ENCODE assay signal across 25 cellular contexts in the genomic region with DNA sequence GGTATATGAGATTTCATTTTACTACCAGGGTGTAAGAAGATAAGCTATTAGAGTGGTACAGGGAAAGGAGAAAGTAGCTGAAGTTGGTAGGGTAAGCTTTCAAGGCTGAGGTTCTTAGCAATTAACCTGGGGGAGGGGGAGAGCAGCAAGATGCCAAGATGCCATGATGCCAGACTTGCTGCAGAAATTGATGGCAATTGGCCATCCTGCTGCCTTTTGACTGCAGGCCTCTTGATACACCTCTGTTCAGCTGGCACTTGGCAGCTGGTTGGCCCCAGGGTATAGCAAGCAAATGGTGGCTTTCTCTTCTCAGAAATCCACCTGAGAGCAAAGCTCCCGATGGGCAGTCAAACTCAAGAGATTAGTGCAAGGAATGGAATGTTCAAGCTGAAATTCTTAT.
"Had no signal": no experiment of that assay in that cellular context is flagged by ENCODE, and none has a peak within 500 bp of the region (broad histone marks: within the 10 kb centered on the region; RNA-seq: fewer than 3 reads in every experiment).

No MANE protein-coding gene starts in this region.

- H3K27me3 Mint-ChIP-seq: stimulated activated naive B cell treated with anti-CD40 and anti-IgM and Interleukin-4, amounts not matched to agents 10 μg/mL and 1 μg/mL and 100 μg/mL, for 72 hours had no signal

- H3K36me3 Mint-ChIP-seq: natural killer cell had no signal

- FAIRE-seq: kidney, small intestine, urothelium cell line had no signal

- DNase-seq: dermis blood vessel endothelial cell; effector memory CD4-positive, alpha-beta T cell; erythroblast; esophagus squamous epithelium; foreskin melanocyte; glutamatergic neuron; kidney; left lung; lower lobe of right lung; natural killer cell; occipital lobe; ovary; posterior cingulate gyrus; psoas muscle; right lobe of liver; small intestine; stimulated activated CD4-positive, alpha-beta T cell treated with anti-CD3 and anti-CD28 coated beads, Interleukin-15, amount 100 ng/mL, for 24 hours; stimulated activated CD4-positive, alpha-beta T cell treated with anti-CD3 and anti-CD28 coated beads, Interleukin-2, amount 100 ng/mL, for 48 hours; stimulated activated naive B cell treated with anti-CD40 and anti-IgM and Interleukin-4, amounts not matched to agents 10 μg/mL and 1 μg/mL and 100 μg/mL, for 72 hours; upper lobe of left lung had no signal

- H3K4me3 Mint-ChIP-seq: natural killer cell; stimulated activated naive B cell treated with anti-CD40 and anti-IgM and Interleukin-4, amounts not matched to agents 10 μg/mL and 1 μg/mL and 100 μg/mL, for 72 hours; stimulated activated naive CD8-positive, alpha-beta T cell treated with anti-CD3 and anti-CD28 coated beads, Interleukin-15, Interleukin-2, amounts not matched to agents 100 ng/mL and 50 ng/mL, for 24 hours had no signal

- H3K4me3 ChIP-seq: coronary artery, esophagus squamous epithelium, left lung, lower lobe of right lung, ovary, psoas muscle, right lobe of liver, thoracic aorta, tibial nerve, upper lobe of left lung had no signal

- H3K36me3 ChIP-seq: esophagus squamous epithelium, left lung, lower lobe of right lung, ovary, right lobe of liver, thoracic aorta, tibial nerve, upper lobe of left lung had no signal

- H3K27ac Mint-ChIP-seq: natural killer cell; stimulated activated naive B cell treated with anti-CD40 and anti-IgM and Interleukin-4, amounts not matched to agents 10 μg/mL and 1 μg/mL and 100 μg/mL, for 72 hours; stimulated activated naive CD8-positive, alpha-beta T cell treated with anti-CD3 and anti-CD28 coated beads, Interleukin-15, Interleukin-2, amounts not matched to agents 100 ng/mL and 50 ng/mL, for 24 hours had no signal

- H3K4me1 Mint-ChIP-seq: natural killer cell had no signal

- H3K9me3 ChIP-seq: esophagus squamous epithelium, left lung, lower lobe of right lung, ovary, psoas muscle, right lobe of liver, thoracic aorta, tibial nerve, upper lobe of left lung had no signal

- ATAC-seq: left lung; lower lobe of right lung; natural killer cell; psoas muscle; right lobe of liver; stimulated activated naive B cell treated with anti-CD40 and anti-IgM and Interleukin-4, amounts not matched to agents 10 μg/mL and 1 μg/mL and 100 μg/mL, for 72 hours had no signal

- H3K27me3 ChIP-seq: esophagus squamous epithelium, left lung, ovary, right lobe of liver, tibial nerve, upper lobe of left lung had no signal

- H3K27ac ChIP-seq: coronary artery, esophagus squamous epithelium, left lung, lower lobe of right lung, ovary, psoas muscle, right lobe of liver, thoracic aorta, tibial nerve, upper lobe of left lung had no signal

- H3K9me3 Mint-ChIP-seq: stimulated activated naive CD8-positive, alpha-beta T cell treated with anti-CD3 and anti-CD28 coated beads, Interleukin-15, Interleukin-2, amounts not matched to agents 100 ng/mL and 50 ng/mL, for 24 hours had no signal

- H3K4me1 ChIP-seq: esophagus squamous epithelium, left lung, psoas muscle, right lobe of liver, tibial nerve, upper lobe of left lung had no signal
